Comparison of ENCODE assay signal across 20 cellular contexts in the genomic region with DNA sequence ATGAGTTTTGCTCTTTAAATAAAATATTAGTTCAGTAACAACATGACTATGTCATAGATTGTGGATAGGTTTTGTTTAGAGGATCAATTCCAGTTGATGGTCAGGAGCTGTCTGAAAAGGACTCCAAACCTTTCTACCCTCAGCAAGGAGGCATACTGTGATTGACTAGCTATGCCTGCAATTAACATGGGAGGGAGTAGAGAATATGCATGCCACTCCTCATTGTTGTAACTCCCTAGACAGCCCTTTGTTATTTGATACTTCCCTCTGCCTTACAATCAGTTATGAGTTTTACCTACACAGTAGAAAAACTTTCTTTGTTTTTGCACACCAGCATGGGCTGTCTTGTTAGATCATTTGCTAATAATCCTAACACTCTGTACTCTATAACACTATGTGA.
DNase-seq lines count a peak whose midpoint lies in the region; ATAC-seq and TF ChIP-seq lines count a peak whose summit lies in the region.
"Had no signal": no experiment of that assay in that cellular context is flagged by ENCODE, and none has a peak within 500 bp of the region (broad histone marks: within the 10 kb centered on the region; RNA-seq: fewer than 3 reads in every experiment).

No MANE protein-coding gene starts in this region.

- H4K5ac ChIP-seq in mesendoderm (ENCODE audit: low read length): no peak overlapping the region

- no peaks in the 10 kb centered on the region for H3K9me2 ChIP-seq in GM23338 (ENCODE audit: insufficient read depth)

- no peak overlapping the region for H2BK5ac ChIP-seq in mesendoderm (ENCODE audit: low read length)

- H2AK5ac ChIP-seq in mesendoderm (ENCODE audit: low read length): no peak overlapping the region

- H3K9me3 Mint-ChIP-seq in GM23338: peaks cover 3% of the 10 kb centered on the region; the same call in 1 of the 3 replicates

- no peaks in the 10 kb centered on the region for H4K20me1 ChIP-seq in GM23338 (replicated peaks; ENCODE audit: insufficient read depth)
- H4K20me1 ChIP-seq: BLaER1 treated with 17β-estradiol and CSF1 and Interleukin-3, amounts not matched to agents 10 nM and 100 nM had no signal

- DNase-seq in GM23338 (ENCODE audit: low spot score): peak; percentile 17
- DNase-seq in OCI-M1 (lab: John Stamatoyannopoulos, UW): peak; percentile 27
- peak; percentile 9 for DNase-seq in iPS-NIHi11 (ENCODE audit: low spot score)
- peak; percentile 27 for DNase-seq in mesendoderm
- DNase-seq in DMS 273 (lab: John Stamatoyannopoulos, UW; ENCODE audit: unreplicated experiment): no peak
- DNase-seq in activated CD4-positive, alpha-beta T cell treated with anti-CD3 and anti-CD28 coated beads for 4 hours: no peak
- DNase-seq in NCI-H524 (lab: John Stamatoyannopoulos, UW): no peak
- DNase-seq: 8988T; ACHN; AML-193; BE2C; CD4-positive, alpha-beta T cell; CD8-positive, alpha-beta memory T cell; DMS53; DND-41; GOT3; HCEC 1CT had no signal

- no peak overlapping the region for H2BK120ac ChIP-seq in mesendoderm (ENCODE audit: low read depth, low read length)

- no peak overlapping the region for H3K9ac ChIP-seq in mesendoderm (ENCODE audit: low read length)
- H3K9ac ChIP-seq: BLaER1 treated with 17β-estradiol and CSF1 and Interleukin-3, amounts not matched to agents 10 nM and 100 nM had no signal

- H3K4me2 ChIP-seq in GM23338 (peak overlapping the region; percentile 4; the same call in 1 of the 2 replicates), mesendoderm (ENCODE audit: low read length) (no peak overlapping the region)
- H3K4me2 ChIP-seq: A549; BLaER1 treated with 17β-estradiol and CSF1 and Interleukin-3, amounts not matched to agents 10 nM and 100 nM had no signal

- no peaks in the 10 kb centered on the region for H3K27me3 ChIP-seq in GM23338 (ENCODE audit: insufficient read depth)
- no peaks in the 10 kb centered on the region for H3K27me3 ChIP-seq in mesendoderm (ENCODE audit: insufficient read depth, low read length, poor library complexity)
- H3K27me3 ChIP-seq: BE2C; BLaER1 treated with 17β-estradiol and CSF1 and Interleukin-3, amounts not matched to agents 10 nM and 100 nM had no signal

- no peak overlapping the region for H3K27ac ChIP-seq in GM23338 (ENCODE audit: low read depth)
- H3K27ac ChIP-seq in mesendoderm (ENCODE audit: low read depth, low read length): no peak overlapping the region
- H3K27ac ChIP-seq: A549; BLaER1 treated with 17β-estradiol and CSF1 and Interleukin-3, amounts not matched to agents 10 nM and 100 nM had no signal

- TF ChIP-seq CTCF in GM23338 (conservative IDR thresholded peaks at IDR 0.05; ENCODE audit: low read depth in 2 of 2): no peak

- H3K4me1 Mint-ChIP-seq in GM23338: peaks cover 14% of the 10 kb centered on the region; the same call in 2 of the 3 replicates
- H3K4me1 Mint-ChIP-seq: CD14-positive monocyte; CD8-positive, alpha-beta memory T cell had no signal

- H3K79me2 ChIP-seq in GM23338 (replicated peaks; ENCODE audit: insufficient read depth) (no peaks in the 10 kb centered on the region), mesendoderm (ENCODE audit: control insufficient read depth, insufficient read depth, low read length) (no peaks in the 10 kb centered on the region)

- no peak overlapping the region for H3K23ac ChIP-seq in mesendoderm (ENCODE audit: low read length)

- H3K36me3 Mint-ChIP-seq in GM23338 (ENCODE audit: low read depth): peaks cover 9% of the 10 kb centered on the region; the same call in 2 of the 3 replicates
- H3K36me3 Mint-ChIP-seq: CD14-positive monocyte; CD8-positive, alpha-beta memory T cell had no signal

- no peak overlapping the region for H4K8ac ChIP-seq in mesendoderm (ENCODE audit: low read depth, low read length)

- H2AFZ ChIP-seq in GM23338: no peak overlapping the region

- H3K36me3 ChIP-seq in GM23338 (ENCODE audit: insufficient read depth) (no peaks in the 10 kb centered on the region), mesendoderm (ENCODE audit: control insufficient read depth, insufficient read depth, low read length) (no peaks in the 10 kb centered on the region)
- H3K36me3 ChIP-seq: BE2C; BLaER1 treated with 17β-estradiol and CSF1 and Interleukin-3, amounts not matched to agents 10 nM and 100 nM had no signal

- H3K4me1 ChIP-seq in GM23338 (ENCODE audit: insufficient read depth): no peaks in the 10 kb centered on the region; the same call in 1 of the 2 replicates
- no peaks in the 10 kb centered on the region for H3K4me1 ChIP-seq in mesendoderm (ENCODE audit: control insufficient read depth, low read depth, low read length)
- H3K4me1 ChIP-seq: A549; BE2C; BLaER1 treated with 17β-estradiol and CSF1 and Interleukin-3, amounts not matched to agents 10 nM and 100 nM had no signal

- H3K79me1 ChIP-seq in mesendoderm (ENCODE audit: low read length): no peaks in the 10 kb centered on the region

- H3K4me3 ChIP-seq in GM23338 (no peak overlapping the region), mesendoderm (ENCODE audit: low read length) (no peak overlapping the region)
- H3K4me3 ChIP-seq: A549; BLaER1 treated with 17β-estradiol and CSF1 and Interleukin-3, amounts not matched to agents 10 nM and 100 nM had no signal

- H3K4me3 Mint-ChIP-seq in GM23338: no peak overlapping the region
- H3K4me3 Mint-ChIP-seq: CD14-positive monocyte; CD4-positive, alpha-beta T cell; CD8-positive, alpha-beta memory T cell had no signal

- no peak overlapping the region for H3K4ac ChIP-seq in mesendoderm (ENCODE audit: low read depth, low read length)

- ATAC-seq in GM23338: peak; percentile 75
- ATAC-seq: A549 had no signal

- no peak overlapping the region for H3K56ac ChIP-seq in mesendoderm (ENCODE audit: low read length)

- peaks cover 6% of the 10 kb centered on the region for H3K27me3 Mint-ChIP-seq in GM23338 (ENCODE audit: insufficient read depth, low read depth, poor library complexity)
- H3K27me3 Mint-ChIP-seq: CD4-positive, alpha-beta T cell; CD8-positive, alpha-beta memory T cell had no signal

- no peak overlapping the region for H3K27ac Mint-ChIP-seq in GM23338
- H3K27ac Mint-ChIP-seq: CD14-positive monocyte; CD4-positive, alpha-beta T cell; CD8-positive, alpha-beta memory T cell had no signal

- no peak overlapping the region for H3K18ac ChIP-seq in mesendoderm (ENCODE audit: low read length)

- H2BK15ac ChIP-seq in mesendoderm (replicated peaks; ENCODE audit: low read depth): no peak overlapping the region

- no peaks in the 10 kb centered on the region for H3F3A ChIP-seq in GM23338 (replicated peaks; ENCODE audit: low read depth)

TF ChIP-seq in GM23338, 12 proteins besides CTCF, POLR2A, EP300 and RAD21 (continues in another document):
- TF ChIP-seq ZNF114 (CRISPR knock-in tag; IDR thresholded peaks at IDR 0.05) (no peak), ZNF462 (CRISPR knock-in tag; IDR thresholded peaks at IDR 0.05) (no peak), CREB1 (CRISPR knock-in tag; IDR thresholded peaks at IDR 0.05; ENCODE audit: low read depth) (no peak)

Comparison
In these comparisons a context has a peak if more than half of its experiments do, and no peak if none do; other contexts are left out.
1. DNase-seq: peak in GM23338 (single experiment), OCI-M1 (single experiment), iPS-NIHi11 (single experiment) and mesendoderm (single experiment); none in DMS 273 (single experiment), activated CD4-positive, alpha-beta T cell treated with anti-CD3 and anti-CD28 coated beads for 4 hours (0 of 2) and NCI-H524 (0 of 2).